Comparison of ENCODE assay signal across 35 cellular contexts in the genomic region with DNA sequence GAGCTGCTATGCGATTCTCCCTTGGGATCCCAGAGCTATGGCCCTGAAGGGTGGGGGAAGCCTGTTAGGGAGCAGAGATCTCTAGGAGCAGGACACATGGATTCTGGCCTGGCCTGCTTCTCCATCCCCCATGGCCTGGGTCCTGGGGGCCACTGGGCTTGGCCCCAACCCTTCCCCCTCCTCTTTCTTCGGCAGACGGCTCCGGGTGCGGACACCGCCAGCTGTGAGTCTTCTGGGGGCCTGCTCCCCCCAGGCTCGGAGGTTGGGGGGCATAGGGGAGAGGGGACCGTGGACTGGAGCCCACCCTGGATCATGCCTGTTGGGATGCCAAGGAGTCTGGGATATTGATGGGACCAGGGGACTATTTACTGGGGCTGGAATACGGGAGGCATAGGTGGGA. TPM values are rescaled to one million over a fixed set of nuclear protein-coding genes. Genes with fewer than 3 reads are reported as not detected.
"Had no signal": no experiment of that assay in that cellular context is flagged by ENCODE, and none has a peak within 500 bp of the region (broad histone marks: within the 10 kb centered on the region; RNA-seq: fewer than 3 reads in every experiment).

No MANE protein-coding gene starts in this region.

- H3K27ac Mint-ChIP-seq: activated CD4-positive, alpha-beta T cell treated with anti-CD3 and anti-CD28 coated beads for 36 hours; activated CD4-positive, alpha-beta T cell treated with anti-CD3 and anti-CD28 coated beads, Interleukin-2, amount 10 ng/mL, durations not matched to agents 7 days and 5 days; activated naive CD4-positive, alpha-beta T cell treated with anti-CD3 and anti-CD28 coated beads for 36 hours; activated naive CD4-positive, alpha-beta T cell treated with anti-CD3 and anti-CD28 coated beads, Interleukin-2, amount 50 U/mL, for 72 hours had no signal

- H3K4me3 Mint-ChIP-seq: activated CD4-positive, alpha-beta T cell treated with anti-CD3 and anti-CD28 coated beads for 36 hours; activated CD4-positive, alpha-beta T cell treated with anti-CD3 and anti-CD28 coated beads, Interleukin-2, amount 10 ng/mL, durations not matched to agents 7 days and 5 days; activated naive CD4-positive, alpha-beta T cell treated with anti-CD3 and anti-CD28 coated beads for 36 hours; activated T-cell treated with anti-CD3 and anti-CD28 coated beads, Interleukin-2, amount 50 U/mL, for 4 hours; activated T-helper 1 cell treated with anti-CD3 and anti-CD28 coated beads, Interleukin-12 subunit alpha, Interleukin-12 subunit beta, Interleukin-2, Interleukin-4 antibody, amounts not matched to agents 30 ng/mL and 10 ng/mL and 1 ng/mL, durations not matched to agents 14 hours and 24 hours and 36 hours had no signal

- H3K9me3 Mint-ChIP-seq: activated CD4-positive, alpha-beta T cell treated with anti-CD3 and anti-CD28 coated beads, Interleukin-2, amount 10 ng/mL, durations not matched to agents 7 days and 5 days; activated naive CD4-positive, alpha-beta T cell treated with anti-CD3 and anti-CD28 coated beads for 36 hours; activated naive CD4-positive, alpha-beta T cell treated with anti-CD3 and anti-CD28 coated beads, Interleukin-2, amount 50 U/mL, for 72 hours; activated T-cell treated with anti-CD3 and anti-CD28 coated beads, Interleukin-2, amount 50 U/mL, for 4 hours; activated T-helper 1 cell treated with anti-CD3 and anti-CD28 coated beads, Interleukin-12 subunit alpha, Interleukin-12 subunit beta, Interleukin-2, Interleukin-4 antibody, amounts not matched to agents 30 ng/mL and 10 ng/mL and 1 ng/mL, durations not matched to agents 14 hours and 24 hours and 36 hours had no signal

- H3K9me3 ChIP-seq: adrenal gland, body of pancreas, breast epithelium had no signal

- H3K36me3 ChIP-seq: breast epithelium had no signal

- H3K27me3 Mint-ChIP-seq: activated CD4-positive, alpha-beta T cell treated with anti-CD3 and anti-CD28 coated beads for 36 hours; activated CD4-positive, alpha-beta T cell treated with anti-CD3 and anti-CD28 coated beads, Interleukin-2, amount 10 ng/mL, durations not matched to agents 7 days and 5 days had no signal

- H3K4me3 ChIP-seq: adrenal gland, body of pancreas, breast epithelium, K562 had no signal

- H3K36me3 Mint-ChIP-seq: activated naive CD4-positive, alpha-beta T cell treated with anti-CD3 and anti-CD28 coated beads, Interleukin-2, amount 50 U/mL, for 72 hours had no signal

- ATAC-seq: activated CD4-positive, alpha-beta T cell treated with anti-CD3 and anti-CD28 coated beads for 36 hours; activated CD4-positive, CD25-positive, alpha-beta regulatory T cell treated with anti-CD3 and anti-CD28 coated beads, Interleukin-2, amount 50 U/mL, for 24 hours; activated naive CD4-positive, alpha-beta T cell treated with anti-CD3 and anti-CD28 coated beads, Interleukin-2, amount 50 U/mL, for 72 hours; activated T-cell treated with anti-CD3 and anti-CD28 coated beads, Interleukin-2, amount 50 U/mL, for 4 hours; body of pancreas; K562; Panc1 had no signal

- H3K27me3 ChIP-seq: adrenal gland, body of pancreas, breast epithelium had no signal

- H3K4me1 ChIP-seq: body of pancreas, breast epithelium had no signal

- DNase-seq: activated CD4-positive, alpha-beta T cell treated with anti-CD3 and anti-CD28 coated beads for 36 hours; activated CD4-positive, alpha-beta T cell treated with anti-CD3 and anti-CD28 coated beads, Interleukin-2, amount 10 ng/mL, durations not matched to agents 7 days and 5 days; activated CD4-positive, alpha-beta T cell treated with anti-CD3 and anti-CD28 coated beads, Interleukin-2, amount 50 U/mL, for 48 hours; activated CD8-positive, alpha-beta memory T cell treated with anti-CD3 and anti-CD28 coated beads, Interleukin-2, amount 50 U/mL, for 4 hours; activated gamma-delta T cell treated with Interleukin-2 at 50 U/mL for 16 hours; activated T-cell treated with anti-CD3 and anti-CD28 coated beads for 4 hours; activated T-cell treated with anti-CD3 and anti-CD28 coated beads, Interleukin-2, amount 50 U/mL, for 4 hours; body of pancreas; caudate nucleus; cerebellar nuclear complex; NCI-H1092 treated with DMSO at 0.1 percent for 48 hours; NCI-H1417; NCI-H146; NCI-H187; NCI-H2029 treated with DMSO at 0.1 percent for 48 hours; NCI-H2107; NCI-H2171; NCI-H2227 treated with DMSO at 0.1 percent for 48 hours; NCI-H446; NCI-H510A treated with DMSO at 0.1 percent for 48 hours; NCI-H69; NCI-H82; SIG-M5; SW 1271; T-helper 1 cell; T1000 had no signal

- H3K27ac ChIP-seq: adrenal gland, body of pancreas, breast epithelium had no signal

RNA-seq across cellular contexts. Expression of gene FAM186B, which starts 27.0 kb away (rescaled TPM):
- total RNA-seq: RPMI7951 had no signal
